ENCODE assay signal across 14 cellular contexts in genomic region chr2:180385601-180386201, GRCh38.
DNase-seq lines count a peak whose midpoint lies in the region; ATAC-seq and TF ChIP-seq lines count a peak whose summit lies in the region.
"Had no signal": no experiment of that assay in that cellular context is flagged by ENCODE, and none has a peak within 500 bp of the region (broad histone marks: within the 10 kb centered on the region; RNA-seq: fewer than 3 reads in every experiment).

No MANE protein-coding gene starts in this region.

- TF ChIP-seq CTCF in AG10803 (conservative IDR thresholded peaks at IDR 0.05; ENCODE audit: low read length) (no peak), astrocyte of the spinal cord (IDR thresholded peaks at IDR 0.05; ENCODE audit: low read depth, low read length) (no peak), gastroesophageal sphincter (IDR thresholded peaks at IDR 0.05) (no peak), stomach (IDR thresholded peaks at IDR 0.05) (no peak)

- H3K27me3 ChIP-seq in gastroesophageal sphincter (no peaks in the 10 kb centered on the region), stomach (no peaks in the 10 kb centered on the region)

- TF ChIP-seq POLR2A in gastroesophageal sphincter (IDR thresholded peaks at IDR 0.05) (no peak), stomach (IDR thresholded peaks at IDR 0.05) (no peak)

- TF ChIP-seq EP300 in gastroesophageal sphincter (IDR thresholded peaks at IDR 0.05) (no peak), stomach (IDR thresholded peaks at IDR 0.05) (no peak)

- H3K36me3 ChIP-seq in gastroesophageal sphincter (no peaks in the 10 kb centered on the region), stomach (no peaks in the 10 kb centered on the region)

- H3K27ac ChIP-seq in gastroesophageal sphincter = no peak overlapping the region
- H3K27ac ChIP-seq in stomach = no peak overlapping the region

- intact Hi-C loops in stomach (cut with DNase I; ENCODE audit: low total_unique reads) = no loop called here

- H3K4me3 ChIP-seq in AG10803 (ENCODE audit: low read length) = no peak overlapping the region
- H3K4me3 ChIP-seq in astrocyte of the spinal cord (ENCODE audit: low read depth, low read length) = no peak overlapping the region
- H3K4me3 ChIP-seq in gastroesophageal sphincter = no peak overlapping the region
- no peak overlapping the region for H3K4me3 ChIP-seq in stomach

- H3K9me3 ChIP-seq in gastroesophageal sphincter (peaks cover 0 to under 1% (median 0%) of the 10 kb centered on the region in 3 donors), stomach (no peaks in the 10 kb centered on the region)

- H3K4me1 ChIP-seq in gastroesophageal sphincter = peaks cover 0 to 9% (median 4%) of the 10 kb centered on the region in 3 donors
- peaks cover 0 to 3% (median 0%) of the 10 kb centered on the region in 4 donors for H3K4me1 ChIP-seq in stomach

- in situ Hi-C loops in astrocyte of the spinal cord (cut with HindIII; ENCODE audit: low sequenced_read_pairs) = no loop called here

- ATAC-seq in gastroesophageal sphincter (peak; percentile 66), HG03460 (IDR thresholded peaks at IDR 0.05; ENCODE audit: unreplicated experiment) (no peak), HG02678 (IDR thresholded peaks at IDR 0.05; ENCODE audit: unreplicated experiment) (no peak)
- ATAC-seq: activated CD8-positive, alpha-beta memory T cell treated with anti-CD3 and anti-CD28 coated beads, Interleukin-2, amount 10 ng/mL, durations not matched to agents 7 days and 5 days had no signal

- WGBS in gastroesophageal sphincter (ENCODE audit: low coverage in 1 of 2), 2 donors = 3 to 9% methylated on average over 2 of the region's 2 CpGs
- WGBS in stomach, 5 donors = 18 to 36% (median 23%) methylated on average over 2 of the region's 2 CpGs

- DNase-seq in AG10803 (ENCODE audit: low read depth) (peak; percentile 92), HT1080 (ENCODE audit: low read depth) (peak; percentile 41), astrocyte of the spinal cord (ENCODE audit: low read depth, low spot score) (peak; percentile 79), stomach (no peak)
- no peak for DNase-seq in central memory CD4-positive, alpha-beta T cell
- DNase-seq: activated CD4-positive, CD25-positive, alpha-beta regulatory T cell; activated CD8-positive, alpha-beta memory T cell treated with anti-CD3 and anti-CD28 coated beads, Interleukin-2, amount 10 ng/mL, durations not matched to agents 7 days and 5 days; activated naive CD4-positive, alpha-beta T cell treated with anti-CD3 and anti-CD28 coated beads for 36 hours; cerebellar nuclear complex; MM.1S; NCI-H2171 had no signal

Comparison
In these comparisons a context has a peak if more than half of its experiments do, and no peak if none do; other contexts are left out.
1. DNase-seq: peak in AG10803 (single experiment), HT1080 (single experiment) and astrocyte of the spinal cord (single experiment); none in stomach (single experiment) and central memory CD4-positive, alpha-beta T cell (single experiment).